Comparison of ENCODE assay signal across 16 cellular contexts in genomic region chr7:28042721-28043120, GRCh38.
A peak's percentile ranks its signal among the peaks of the same experiment; 100 is the strongest.
DNase-seq lines count a peak whose midpoint lies in the region; ATAC-seq, FAIRE-seq and TF ChIP-seq lines count a peak whose summit lies in the region.
"Had no signal": no experiment of that assay in that cellular context is flagged by ENCODE, and none has a peak within 500 bp of the region (broad histone marks: within the 10 kb centered on the region; RNA-seq: fewer than 3 reads in every experiment).

No MANE protein-coding gene starts in this region.

- no peak for FAIRE-seq in astrocyte (lab: Jason Lieb, UNC)
- FAIRE-seq: GM18507, HepG2 had no signal

- H3K4ac ChIP-seq in IMR-90 (ENCODE audit: low read depth, low read length), result no peak overlapping the region

- H3K4me1 ChIP-seq in IMR-90 (ENCODE audit: control insufficient read depth, insufficient read depth, low read length) (peaks cover 15% of the 10 kb centered on the region), astrocyte (ENCODE audit: insufficient read depth, low read length) (peaks cover 22% of the 10 kb centered on the region), smooth muscle cell (ENCODE audit: low read depth) (peaks cover 21% of the 10 kb centered on the region)
- H3K4me1 ChIP-seq: BLaER1 had no signal

- no peak overlapping the region for H4K91ac ChIP-seq in IMR-90 (ENCODE audit: insufficient read depth, low read depth, low read length)

- no peaks in the 10 kb centered on the region for H3K27me3 ChIP-seq in IMR-90 (ENCODE audit: control insufficient read depth, insufficient read depth, low read length)
- no peaks in the 10 kb centered on the region for H3K27me3 ChIP-seq in astrocyte (ENCODE audit: insufficient read depth, low read length)
- H3K27me3 ChIP-seq in smooth muscle cell (ENCODE audit: low read depth), result no peaks in the 10 kb centered on the region
- H3K27me3 ChIP-seq: BLaER1 had no signal

- no peak overlapping the region for H3K4me3 Mint-ChIP-seq in activated T-cell treated with anti-CD3 and anti-CD28 coated beads, Interleukin-2, amount 50 U/mL, for 72 hours
- H3K4me3 Mint-ChIP-seq in activated T-cell treated with anti-CD3 and anti-CD28 coated beads, Interleukin-2, amount 50 U/mL, for 4 hours, result no peak overlapping the region
- no peak overlapping the region for H3K4me3 Mint-ChIP-seq in astrocyte (ENCODE audit: unreplicated experiment)
- no peak overlapping the region for H3K4me3 Mint-ChIP-seq in activated T-helper 1 cell treated with anti-CD3 and anti-CD28 coated beads, Interleukin-12 subunit alpha, Interleukin-12 subunit beta, Interleukin-2, Interleukin-4 antibody, amounts not matched to agents 30 ng/mL and 10 ng/mL and 1 ng/mL, durations not matched to agents 14 hours and 24 hours and 36 hours
- H3K4me3 Mint-ChIP-seq: GM23338, H9 had no signal

- no peaks in the 10 kb centered on the region for H3K9me3 ChIP-seq in IMR-90 (ENCODE audit: control insufficient read depth, insufficient read depth, low read length)
- H3K9me3 ChIP-seq in astrocyte (ENCODE audit: insufficient read depth, low read depth, low read length), result no peaks in the 10 kb centered on the region
- no peaks in the 10 kb centered on the region for H3K9me3 ChIP-seq in smooth muscle cell (replicated peaks; ENCODE audit: low read depth)
- H3K9me3 ChIP-seq: BLaER1 had no signal

- no peak overlapping the region; the same call in 1 of the 2 replicates for H2BK120ac ChIP-seq in IMR-90 (ENCODE audit: low read depth, low read length)

- no peak overlapping the region for H4K5ac ChIP-seq in IMR-90 (ENCODE audit: low read depth, low read length)

- peaks cover 24 to 47% of the 10 kb centered on the region in 2 experiments for H3K79me1 ChIP-seq in IMR-90 (ENCODE audit: low read depth in 1 of 2, low read length in 2 of 2)

- H3F3A ChIP-seq in smooth muscle cell (ENCODE audit: low read depth), result peaks cover 7% of the 10 kb centered on the region

- H3K27ac ChIP-seq in IMR-90 (ENCODE audit: insufficient read depth, low read length) (no peak overlapping the region), astrocyte (ENCODE audit: low read depth, low read length) (peak overlapping the region; percentile 83), smooth muscle cell (ENCODE audit: low read depth) (peak overlapping the region; percentile 89)
- H3K27ac ChIP-seq: 22Rv1, BLaER1 had no signal

- in situ Hi-C loops in IMR-90 (cut with MboI; ENCODE audit: low sequenced_read_pairs), result no loop called here

- peaks cover 3 to 4% of the 10 kb centered on the region in 2 donors for H3K9me3 Mint-ChIP-seq in activated T-cell treated with anti-CD3 and anti-CD28 coated beads, Interleukin-2, amount 50 U/mL, for 72 hours
- H3K9me3 Mint-ChIP-seq in activated T-cell treated with anti-CD3 and anti-CD28 coated beads, Interleukin-2, amount 50 U/mL, for 4 hours, result peaks cover 4% of the 10 kb centered on the region
- H3K9me3 Mint-ChIP-seq in astrocyte (ENCODE audit: unreplicated experiment), result no peaks in the 10 kb centered on the region
- peaks cover 3% of the 10 kb centered on the region for H3K9me3 Mint-ChIP-seq in activated T-helper 1 cell treated with anti-CD3 and anti-CD28 coated beads, Interleukin-12 subunit alpha, Interleukin-12 subunit beta, Interleukin-2, Interleukin-4 antibody, amounts not matched to agents 30 ng/mL and 10 ng/mL and 1 ng/mL, durations not matched to agents 14 hours and 24 hours and 36 hours
- H3K9me3 Mint-ChIP-seq: GM23338, H9 had no signal

- no CpG with 5 or more reads among the region's 1 CpG for WGBS in IMR-90 (ENCODE audit: extremely low coverage in 2 of 2, insufficient read length in 1 of 2), 2 experiments
- 81% methylated on average over 1 of the region's 1 CpG for WGBS in smooth muscle cell (ENCODE audit: low lambda C conversion rate)

- no peak overlapping the region; the same call in 1 of the 2 replicates for H2AK5ac ChIP-seq in IMR-90 (ENCODE audit: low read depth, low read length)

- no peak overlapping the region for H2AK9ac ChIP-seq in IMR-90 (replicated peaks; ENCODE audit: low read depth, low read length, poor library complexity)

- H2BK15ac ChIP-seq in IMR-90 (ENCODE audit: low read depth, low read length), result 0 out of 3 replicates have a peak overlapping the region, but pooled peaks have one; percentile 45

- TF ChIP-seq CTCF in IMR-90 (conservative IDR thresholded peaks at IDR 0.05; ENCODE audit: low read depth, low read length), result no peak
- no peak for TF ChIP-seq CTCF in astrocyte (IDR thresholded peaks at IDR 0.05; ENCODE audit: insufficient read depth, low read depth, low read length)
- no peak for TF ChIP-seq CTCF in smooth muscle cell (IDR thresholded peaks at IDR 0.05; ENCODE audit: borderline replicate concordance, insufficient read depth, poor library complexity, severe bottlenecking)

- H3K36me3 ChIP-seq in IMR-90 (ENCODE audit: control insufficient read depth, insufficient read depth, low read length), result no peaks in the 10 kb centered on the region
- H3K36me3 ChIP-seq in astrocyte (ENCODE audit: insufficient read depth, low read length), result no peaks in the 10 kb centered on the region
- no peaks in the 10 kb centered on the region for H3K36me3 ChIP-seq in smooth muscle cell (ENCODE audit: low read depth)
- H3K36me3 ChIP-seq: BLaER1 had no signal

- H3K9me1 ChIP-seq in IMR-90 (ENCODE audit: insufficient read depth, low read length), result peaks cover 12% of the 10 kb centered on the region

- H3K9ac ChIP-seq in IMR-90 (ENCODE audit: low read depth, low read length) (no peak overlapping the region), astrocyte (ENCODE audit: low read length) (no peak overlapping the region), smooth muscle cell (ENCODE audit: low read depth) (no peak overlapping the region)
- H3K9ac ChIP-seq: BLaER1 had no signal

- H3K27ac Mint-ChIP-seq in activated T-cell treated with anti-CD3 and anti-CD28 coated beads, Interleukin-2, amount 50 U/mL, for 72 hours, result no peak overlapping the region
- no peak overlapping the region for H3K27ac Mint-ChIP-seq in astrocyte (ENCODE audit: unreplicated experiment)
- no peak overlapping the region for H3K27ac Mint-ChIP-seq in activated T-helper 1 cell treated with anti-CD3 and anti-CD28 coated beads, Interleukin-12 subunit alpha, Interleukin-12 subunit beta, Interleukin-2, Interleukin-4 antibody, amounts not matched to agents 30 ng/mL and 10 ng/mL and 1 ng/mL, durations not matched to agents 14 hours and 24 hours and 36 hours
- H3K27ac Mint-ChIP-seq: GM23338, H9 had no signal

- peaks cover 31% of the 10 kb centered on the region for H3K4me1 Mint-ChIP-seq in activated T-cell treated with anti-CD3 and anti-CD28 coated beads, Interleukin-2, amount 50 U/mL, for 72 hours (ENCODE audit: low read depth)
- H3K4me1 Mint-ChIP-seq in activated T-cell treated with anti-CD3 and anti-CD28 coated beads, Interleukin-2, amount 50 U/mL, for 4 hours (ENCODE audit: low read depth), result peaks cover 18% of the 10 kb centered on the region
- peaks cover 43% of the 10 kb centered on the region for H3K4me1 Mint-ChIP-seq in astrocyte (ENCODE audit: low read depth, unreplicated experiment)
- H3K4me1 Mint-ChIP-seq in activated T-helper 1 cell treated with anti-CD3 and anti-CD28 coated beads, Interleukin-12 subunit alpha, Interleukin-12 subunit beta, Interleukin-2, Interleukin-4 antibody, amounts not matched to agents 30 ng/mL and 10 ng/mL and 1 ng/mL, durations not matched to agents 14 hours and 24 hours and 36 hours (ENCODE audit: low read depth), result peaks cover 14% of the 10 kb centered on the region

- peaks cover 70% of the 10 kb centered on the region for H3K27me3 Mint-ChIP-seq in activated T-cell treated with anti-CD3 and anti-CD28 coated beads, Interleukin-2, amount 50 U/mL, for 72 hours (ENCODE audit: low read depth)
- no peaks in the 10 kb centered on the region for H3K27me3 Mint-ChIP-seq in activated T-cell treated with anti-CD3 and anti-CD28 coated beads, Interleukin-2, amount 50 U/mL, for 4 hours (ENCODE audit: low read depth)
- H3K27me3 Mint-ChIP-seq in astrocyte (ENCODE audit: low read depth, unreplicated experiment), result no peaks in the 10 kb centered on the region
- peaks cover 34% of the 10 kb centered on the region for H3K27me3 Mint-ChIP-seq in activated T-helper 1 cell treated with anti-CD3 and anti-CD28 coated beads, Interleukin-12 subunit alpha, Interleukin-12 subunit beta, Interleukin-2, Interleukin-4 antibody, amounts not matched to agents 30 ng/mL and 10 ng/mL and 1 ng/mL, durations not matched to agents 14 hours and 24 hours and 36 hours (ENCODE audit: insufficient read depth)

- 0 out of 2 replicates have a peak, but pooled peaks cover 4% of the 10 kb centered on the region for H4K20me1 ChIP-seq in IMR-90 (ENCODE audit: insufficient read depth, low read length)
- no peaks in the 10 kb centered on the region for H4K20me1 ChIP-seq in astrocyte (ENCODE audit: insufficient read depth, low read length)
- no peaks in the 10 kb centered on the region for H4K20me1 ChIP-seq in smooth muscle cell (ENCODE audit: low read depth)
- H4K20me1 ChIP-seq: BLaER1 had no signal

- dilution Hi-C loops in IMR-90 (cut with HindIII; ENCODE audit: low sequenced_read_pairs, unreplicated experiment), result no loop called here

- no peak overlapping the region for H2BK20ac ChIP-seq in IMR-90 (ENCODE audit: low read depth, low read length)

- no peak overlapping the region for H2AFZ ChIP-seq in IMR-90 (replicated peaks; ENCODE audit: low read length, poor library complexity)
- no peak overlapping the region for H2AFZ ChIP-seq in astrocyte (ENCODE audit: low read depth, low read length)
- H2AFZ ChIP-seq in smooth muscle cell (ENCODE audit: low read depth), result no peak overlapping the region
- H2AFZ ChIP-seq: GM23338 had no signal

- TF ChIP-seq RAD21 in IMR-90 (IDR thresholded peaks at IDR 0.05; ENCODE audit: low read length), result no peak

- H3K23ac ChIP-seq in IMR-90 (ENCODE audit: low read depth, low read length), result no peak overlapping the region; the same call in 1 of the 2 replicates

- no peak for TF ChIP-seq POLR2A in IMR-90 (IDR thresholded peaks at IDR 0.05; ENCODE audit: low read depth, low read length)

- peak; percentile 17 to 32 for ATAC-seq in activated T-cell treated with anti-CD3 and anti-CD28 coated beads, Interleukin-2, amount 50 U/mL, for 72 hours (replicated peaks in 1 of 2)
- no peak for ATAC-seq in activated T-cell treated with anti-CD3 and anti-CD28 coated beads, Interleukin-2, amount 50 U/mL, for 4 hours
- ATAC-seq in IMR-90 (ENCODE audit: low read depth) (no peak), GM18861 (IDR thresholded peaks at IDR 0.05; ENCODE audit: unreplicated experiment) (no peak)
- ATAC-seq: GM23338, HepG2 had no signal

- no peak overlapping the region for H3K18ac ChIP-seq in IMR-90 (ENCODE audit: low read depth, low read length)

- H3K4me2 ChIP-seq in IMR-90 (ENCODE audit: low read depth, low read length) (no peak overlapping the region), astrocyte (ENCODE audit: low read length) (no peak overlapping the region), smooth muscle cell (no peak overlapping the region)
- H3K4me2 ChIP-seq: BLaER1, GM23338 had no signal

- H3K4me3 ChIP-seq in IMR-90 (ENCODE audit: insufficient read depth, low read depth, low read length), result no peak overlapping the region
- no peak overlapping the region for H3K4me3 ChIP-seq in astrocyte (ENCODE audit: insufficient read depth, low read depth, low read length)
- no peak overlapping the region for H3K4me3 ChIP-seq in smooth muscle cell
- H3K4me3 ChIP-seq: BLaER1, GM23338 had no signal

- POLR2A ChIA-PET in IMR-90 (lab: Charles Lee; ENCODE audit: unreplicated experiment), result no interaction called here

- H2BK5ac ChIP-seq in IMR-90 (ENCODE audit: low read depth, low read length, poor library complexity, severe bottlenecking), result peak overlapping the region; percentile 87

- H3K14ac ChIP-seq in IMR-90 (replicated peaks; ENCODE audit: low read depth, low read length), result no peak overlapping the region

- H3K36me3 Mint-ChIP-seq in activated T-cell treated with anti-CD3 and anti-CD28 coated beads, Interleukin-2, amount 50 U/mL, for 72 hours (ENCODE audit: insufficient read depth in 2 of 2), result peaks cover 3 to 6% of the 10 kb centered on the region in 2 donors
- H3K36me3 Mint-ChIP-seq in activated T-cell treated with anti-CD3 and anti-CD28 coated beads, Interleukin-2, amount 50 U/mL, for 4 hours (ENCODE audit: insufficient read depth), result peaks cover 14% of the 10 kb centered on the region
- H3K36me3 Mint-ChIP-seq in astrocyte (ENCODE audit: low read depth, unreplicated experiment), result no peaks in the 10 kb centered on the region
- peaks cover 2% of the 10 kb centered on the region for H3K36me3 Mint-ChIP-seq in activated T-helper 1 cell treated with anti-CD3 and anti-CD28 coated beads, Interleukin-12 subunit alpha, Interleukin-12 subunit beta, Interleukin-2, Interleukin-4 antibody, amounts not matched to agents 30 ng/mL and 10 ng/mL and 1 ng/mL, durations not matched to agents 14 hours and 24 hours and 36 hours (ENCODE audit: low read depth)

- H3K79me2 ChIP-seq in astrocyte (ENCODE audit: insufficient read depth, low read length), result peaks cover 9% of the 10 kb centered on the region
- peaks cover 16% of the 10 kb centered on the region for H3K79me2 ChIP-seq in smooth muscle cell (ENCODE audit: low read depth)

- intact Hi-C loops in IMR-90 (cut with micrococcal nuclease), result loop anchor here (5.0 kb wide), 1 partner anchor 35 kb away; no protein-coding TSS in a partner anchor
- intact Hi-C loops in activated T-helper 1 cell treated with anti-CD3 and anti-CD28 coated beads, Interleukin-12 subunit alpha, Interleukin-12 subunit beta, Interleukin-2, Interleukin-4 antibody, amounts not matched to agents 30 ng/mL and 10 ng/mL and 1 ng/mL, durations not matched to agents 14 hours and 24 hours and 36 hours (cut with micrococcal nuclease), result loop anchor here (5.0 kb wide), 1 partner anchor 35 kb away; no protein-coding TSS in a partner anchor

- no peak for DNase-seq in activated T-cell treated with anti-CD3 and anti-CD28 coated beads, Interleukin-2, amount 50 U/mL, for 72 hours
- DNase-seq in activated T-cell treated with anti-CD3 and anti-CD28 coated beads, Interleukin-2, amount 50 U/mL, for 4 hours, result no peak
- DNase-seq in IMR-90, result no peak
- DNase-seq in astrocyte (ENCODE audit: low read depth), result no peak
- DNase-seq in smooth muscle cell (lab: John Stamatoyannopoulos, UW; ENCODE audit: unreplicated experiment), result no peak
- DNase-seq in activated T-helper 1 cell treated with anti-CD3 and anti-CD28 coated beads, Interleukin-12 subunit alpha, Interleukin-12 subunit beta, Interleukin-2, Interleukin-4 antibody, amounts not matched to agents 30 ng/mL and 10 ng/mL and 1 ng/mL, durations not matched to agents 14 hours and 24 hours and 36 hours (ENCODE audit: low spot score), result no peak
- DNase-seq in activated CD4-positive, CD25-positive, alpha-beta regulatory T cell treated with anti-CD3 and anti-CD28 coated beads, Interleukin-2, amount 50 U/mL, for 72 hours, result no peak
- DNase-seq: AML-193, DMS 273 treated with DMSO at 0.1 percent for 48 hours, H9 had no signal

- no TSS peak for BruUV-seq in IMR-90 (replicated peaks; lab: Mats Ljungman, UMichigan)

- 0 out of 4 replicates have a peak overlapping the region, but pooled peaks of 1 of the 2 experiments have one; percentile 77 for H4K8ac ChIP-seq in IMR-90 (ENCODE audit: low read depth in 2 of 2, low read length in 2 of 2)

- no peak overlapping the region for H3K56ac ChIP-seq in IMR-90 (ENCODE audit: extremely low read depth, insufficient read depth, low read length)

- CTCF ChIA-PET in IMR-90 (lab: Yijun Ruan, JAX), result no interaction called here

Comparison
In these comparisons a context has a peak if more than half of its experiments do, and no peak if none do; other contexts are left out.
1. ATAC-seq: peak in activated T-cell treated with anti-CD3 and anti-CD28 coated beads, Interleukin-2, amount 50 U/mL, for 72 hours (2 of 2); none in activated T-cell treated with anti-CD3 and anti-CD28 coated beads, Interleukin-2, amount 50 U/mL, for 4 hours (0 of 2), IMR-90 (single experiment) and GM18861 (single experiment).